2 cellular contexts compared by ENCODE assay signal in genomic region chr1:174256386-174256785, GRCh38.
DNase-seq lines count a peak whose midpoint lies in the region; ATAC-seq lines count a peak whose summit lies in the region.
"Not testable (repeated sequence)": the region's sequence is repeated elsewhere in the genome, so short reads cannot be mapped to it uniquely, and the experiment has no call there.

No MANE protein-coding gene starts in this region.

- H3K4me1 Mint-ChIP-seq in activated T-helper 17 cell treated with anti-CD3 and anti-CD28 coated beads, Interleukin-2, amount 50 U/mL, for 72 hours; stimulated activated effector memory CD8-positive, alpha-beta T cell treated with anti-CD3 and anti-CD28 coated beads, Interleukin-12 subunit alpha, Interleukin-12 subunit beta, amount 100 ng/mL, for 72 hours: not testable (repeated sequence)

- H3K27ac Mint-ChIP-seq in activated T-helper 17 cell treated with anti-CD3 and anti-CD28 coated beads, Interleukin-2, amount 50 U/mL, for 72 hours, result peak overlapping the region; percentile 66
- peak overlapping the region; percentile 6 for H3K27ac Mint-ChIP-seq in stimulated activated effector memory CD8-positive, alpha-beta T cell treated with anti-CD3 and anti-CD28 coated beads, Interleukin-12 subunit alpha, Interleukin-12 subunit beta, amount 100 ng/mL, for 72 hours

- DNase-seq in stimulated activated effector memory CD8-positive, alpha-beta T cell treated with anti-CD3 and anti-CD28 coated beads, Interleukin-12 subunit alpha, Interleukin-12 subunit beta, amount 100 ng/mL, for 72 hours (ENCODE audit: low spot score in 2 of 2), result not testable (repeated sequence)

- H3K27me3 Mint-ChIP-seq in activated T-helper 17 cell treated with anti-CD3 and anti-CD28 coated beads, Interleukin-2, amount 50 U/mL, for 72 hours, result not testable (repeated sequence)

- ATAC-seq in activated T-helper 17 cell treated with anti-CD3 and anti-CD28 coated beads, Interleukin-2, amount 50 U/mL, for 72 hours (replicated peaks); stimulated activated effector memory CD8-positive, alpha-beta T cell treated with anti-CD3 and anti-CD28 coated beads, Interleukin-12 subunit alpha, Interleukin-12 subunit beta, amount 100 ng/mL, for 72 hours: not testable (repeated sequence)

- not testable (repeated sequence) for H3K4me3 Mint-ChIP-seq in activated T-helper 17 cell treated with anti-CD3 and anti-CD28 coated beads, Interleukin-2, amount 50 U/mL, for 72 hours; stimulated activated effector memory CD8-positive, alpha-beta T cell treated with anti-CD3 and anti-CD28 coated beads, Interleukin-12 subunit alpha, Interleukin-12 subunit beta, amount 100 ng/mL, for 72 hours

- peaks cover 47% of the 10 kb centered on the region for H3K36me3 Mint-ChIP-seq in activated T-helper 17 cell treated with anti-CD3 and anti-CD28 coated beads, Interleukin-2, amount 50 U/mL, for 72 hours (ENCODE audit: low read depth)
- peaks cover 42% of the 10 kb centered on the region for H3K36me3 Mint-ChIP-seq in stimulated activated effector memory CD8-positive, alpha-beta T cell treated with anti-CD3 and anti-CD28 coated beads, Interleukin-12 subunit alpha, Interleukin-12 subunit beta, amount 100 ng/mL, for 72 hours

- not testable (repeated sequence) for H3K9me3 Mint-ChIP-seq in activated T-helper 17 cell treated with anti-CD3 and anti-CD28 coated beads, Interleukin-2, amount 50 U/mL, for 72 hours; stimulated activated effector memory CD8-positive, alpha-beta T cell treated with anti-CD3 and anti-CD28 coated beads, Interleukin-12 subunit alpha, Interleukin-12 subunit beta, amount 100 ng/mL, for 72 hours
